Comparison of ENCODE assay signal across 2 cellular contexts in the genomic region with DNA sequence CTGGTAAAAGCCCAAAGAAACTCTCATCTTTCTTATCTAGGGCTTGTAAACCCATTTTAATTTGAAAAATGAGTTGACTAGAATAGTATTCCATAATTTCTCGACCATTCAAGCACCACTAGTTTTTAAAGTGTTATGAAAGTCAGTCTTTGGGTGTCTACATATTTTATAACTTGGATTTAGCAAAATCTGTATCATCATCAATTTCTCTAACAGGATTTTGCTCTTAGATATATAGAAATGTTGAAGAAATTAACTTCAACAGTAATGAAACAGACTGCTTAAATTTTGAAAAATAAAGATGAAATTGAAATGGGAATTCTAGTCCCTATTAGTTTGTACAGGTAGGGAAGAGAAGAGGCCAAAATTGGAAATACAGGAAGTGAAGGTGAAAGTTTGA.
A peak's percentile ranks its signal among the peaks of the same experiment; 100 is the strongest.
TF ChIP-seq lines count a peak whose summit lies in the region.

No MANE protein-coding gene starts in this region.

TF ChIP-seq in HepG2, 621 proteins besides CTCF, POLR2A, EP300 and RAD21:
- TF ChIP-seq MAFK (conservative IDR thresholded peaks at IDR 0.05 in 1 of 2, IDR thresholded peaks at IDR 0.05 in 1 of 2; ENCODE audit: low read length in 2 of 2) (peak; percentile 32 to 48; a peak in 2 of 4 replicates), SAFB2 (CRISPR knock-in tag; IDR thresholded peaks at IDR 0.05; ENCODE audit: borderline replicate concordance, low read depth) (no peak)
TF ChIP-seq in HepG2: peak in this region for 1.

TF ChIP-seq in K562, 482 proteins besides CTCF, POLR2A, EP300 and RAD21:
- TF ChIP-seq SP1 (CRISPR knock-in tag; IDR thresholded peaks at IDR 0.05) (no peak), RBM34 (IDR thresholded peaks at IDR 0.05; ENCODE audit: borderline replicate concordance, insufficient read depth, low read length) (no peak), RBM39 (optimal IDR thresholded peaks at IDR 0.05; ENCODE audit: low read depth, low read length) (no peak), TEAD2 (tag; IDR thresholded peaks at IDR 0.05) (no peak), TRIM24 (IDR thresholded peaks at IDR 0.05) (no peak), TCF7L2 (IDR thresholded peaks at IDR 0.05; ENCODE audit: low read depth, low read length) (no peak), ARNT (IDR thresholded peaks at IDR 0.05) (no peak), ETS2 (tag; IDR thresholded peaks at IDR 0.05; ENCODE audit: borderline replicate concordance, poor library complexity, severe bottlenecking) (no peak), ZNF316 (IDR thresholded peaks at IDR 0.05) (peak; percentile 80), ZNF282 (CRISPR knock-in tag; IDR thresholded peaks at IDR 0.05) (no peak), ZNF197 (CRISPR knock-in tag; IDR thresholded peaks at IDR 0.05; ENCODE audit: low read depth) (no peak), KLF16 (IDR thresholded peaks at IDR 0.05) (no peak), C11orf30 (IDR thresholded peaks at IDR 0.05; ENCODE audit: low read depth) (peak; percentile 23; the same call in 1 of the 2 replicates)
- TF ChIP-seq, protein P1, sequence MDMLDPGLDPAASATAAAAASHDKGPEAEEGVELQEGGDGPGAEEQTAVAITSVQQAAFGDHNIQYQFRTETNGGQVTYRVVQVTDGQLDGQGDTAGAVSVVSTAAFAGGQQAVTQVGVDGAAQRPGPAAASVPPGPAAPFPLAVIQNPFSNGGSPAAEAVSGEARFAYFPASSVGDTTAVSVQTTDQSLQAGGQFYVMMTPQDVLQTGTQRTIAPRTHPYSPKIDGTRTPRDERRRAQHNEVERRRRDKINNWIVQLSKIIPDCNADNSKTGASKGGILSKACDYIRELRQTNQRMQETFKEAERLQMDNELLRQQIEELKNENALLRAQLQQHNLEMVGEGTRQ (CRISPR knock-in tag; IDR thresholded peaks at IDR 0.05): no peak
- TF ChIP-seq, protein P2, sequence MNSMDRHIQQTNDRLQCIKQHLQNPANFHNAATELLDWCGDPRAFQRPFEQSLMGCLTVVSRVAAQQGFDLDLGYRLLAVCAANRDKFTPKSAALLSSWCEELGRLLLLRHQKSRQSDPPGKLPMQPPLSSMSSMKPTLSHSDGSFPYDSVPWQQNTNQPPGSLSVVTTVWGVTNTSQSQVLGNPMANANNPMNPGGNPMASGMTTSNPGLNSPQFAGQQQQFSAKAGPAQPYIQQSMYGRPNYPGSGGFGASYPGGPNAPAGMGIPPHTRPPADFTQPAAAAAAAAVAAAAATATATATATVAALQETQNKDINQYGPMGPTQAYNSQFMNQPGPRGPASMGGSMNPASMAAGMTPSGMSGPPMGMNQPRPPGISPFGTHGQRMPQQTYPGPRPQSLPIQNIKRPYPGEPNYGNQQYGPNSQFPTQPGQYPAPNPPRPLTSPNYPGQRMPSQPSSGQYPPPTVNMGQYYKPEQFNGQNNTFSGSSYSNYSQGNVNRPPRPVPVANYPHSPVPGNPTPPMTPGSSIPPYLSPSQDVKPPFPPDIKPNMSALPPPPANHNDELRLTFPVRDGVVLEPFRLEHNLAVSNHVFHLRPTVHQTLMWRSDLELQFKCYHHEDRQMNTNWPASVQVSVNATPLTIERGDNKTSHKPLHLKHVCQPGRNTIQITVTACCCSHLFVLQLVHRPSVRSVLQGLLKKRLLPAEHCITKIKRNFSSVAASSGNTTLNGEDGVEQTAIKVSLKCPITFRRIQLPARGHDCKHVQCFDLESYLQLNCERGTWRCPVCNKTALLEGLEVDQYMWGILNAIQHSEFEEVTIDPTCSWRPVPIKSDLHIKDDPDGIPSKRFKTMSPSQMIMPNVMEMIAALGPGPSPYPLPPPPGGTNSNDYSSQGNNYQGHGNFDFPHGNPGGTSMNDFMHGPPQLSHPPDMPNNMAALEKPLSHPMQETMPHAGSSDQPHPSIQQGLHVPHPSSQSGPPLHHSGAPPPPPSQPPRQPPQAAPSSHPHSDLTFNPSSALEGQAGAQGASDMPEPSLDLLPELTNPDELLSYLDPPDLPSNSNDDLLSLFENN (IDR thresholded peaks at IDR 0.05; ENCODE audit: low read depth in 2 of 2, low read length in 2 of 2): no peak
